Comparison of ENCODE assay signal across 8 cellular contexts in genomic region chr19:37304190-37304883, GRCh38.
DNase-seq lines count a peak whose midpoint lies in the region; ATAC-seq and TF ChIP-seq lines count a peak whose summit lies in the region.

No MANE protein-coding gene starts in this region.

- H3K36me3 ChIP-seq in IMR-90 (ENCODE audit: control insufficient read depth, insufficient read depth, low read length) (no peaks in the 10 kb centered on the region), body of pancreas (replicated peaks in 1 of 2; ENCODE audit: insufficient read depth in 1 of 2, low read depth in 2 of 2) (no peaks in the 10 kb centered on the region), spleen (no peaks in the 10 kb centered on the region)

- POLR2A ChIA-PET in IMR-90 (lab: Charles Lee; ENCODE audit: unreplicated experiment), result no interaction called here

- DNase-seq in IMR-90 (no peak), body of pancreas (peak; percentile 20 to 66 (median 44)), inferior parietal cortex (ENCODE audit: extremely low spot score) (peak; percentile 6), spleen (peak; percentile 77), NCI-H2196 treated with DMSO at 0.1 percent for 48 hours (lab: John Stamatoyannopoulos, UW; ENCODE audit: unreplicated experiment) (no peak), NCI-H187 treated with DMSO at 0.1 percent for 48 hours (lab: John Stamatoyannopoulos, UW) (no peak)

- peak overlapping the region; percentile 33 for H2AFZ ChIP-seq in IMR-90 (replicated peaks; ENCODE audit: low read length, poor library complexity)

- no peaks in the 10 kb centered on the region for H4K20me1 ChIP-seq in IMR-90 (ENCODE audit: insufficient read depth, low read length)

- TF ChIP-seq CTCF in IMR-90 (conservative IDR thresholded peaks at IDR 0.05; ENCODE audit: low read depth, low read length), result no peak
- TF ChIP-seq CTCF in body of pancreas (IDR thresholded peaks at IDR 0.05), result no peak
- TF ChIP-seq CTCF in spleen (IDR thresholded peaks at IDR 0.05 in 8 of 11, conservative IDR thresholded peaks at IDR 0.05 in 3 of 11), result no peak

- H2AK5ac ChIP-seq in IMR-90 (ENCODE audit: low read depth, low read length), result no peak overlapping the region

- H3K9me1 ChIP-seq in IMR-90 (ENCODE audit: insufficient read depth, low read length), result no peaks in the 10 kb centered on the region

- H2AK9ac ChIP-seq in IMR-90 (replicated peaks; ENCODE audit: low read depth, low read length, poor library complexity), result peak overlapping the region; percentile 42

- H3K4ac ChIP-seq in IMR-90 (ENCODE audit: low read depth, low read length), result no peak overlapping the region

- H3K14ac ChIP-seq in IMR-90 (replicated peaks; ENCODE audit: low read depth, low read length), result no peak overlapping the region

- 72% methylated on average over 12 of the region's 44 CpGs; no CpG with 5 or more reads in 1 of the 2 experiments for WGBS in IMR-90 (ENCODE audit: extremely low coverage in 2 of 2, insufficient read length in 1 of 2), 2 experiments
- 43 to 56% methylated on average over 15 to 44 of the region's 44 CpGs for whole genome bisulfite sequencing in body of pancreas, 2 donors
- 35 to 68% (median 55%) methylated on average over 32 to 44 of the region's 44 CpGs for WGBS in spleen, 5 donors

- H3K9ac ChIP-seq in IMR-90 (ENCODE audit: low read depth, low read length), result no peak overlapping the region

- H3K4me3 ChIP-seq in IMR-90 (ENCODE audit: insufficient read depth, low read depth, low read length) (peak overlapping the region; percentile 36; the same call in 1 of the 2 replicates), body of pancreas (no peak overlapping the region), spleen (peak overlapping the region; percentile 23 to 70 (median 32))

- in situ Hi-C loops in IMR-90 (cut with MboI; ENCODE audit: low sequenced_read_pairs), result no loop called here

- CTCF ChIA-PET in IMR-90 (lab: Yijun Ruan, JAX), result no interaction called here

- no peak overlapping the region for H4K5ac ChIP-seq in IMR-90 (ENCODE audit: low read depth, low read length)

- no peak overlapping the region for H3K4me2 ChIP-seq in IMR-90 (ENCODE audit: low read depth, low read length)

- no peak overlapping the region for H4K91ac ChIP-seq in IMR-90 (ENCODE audit: insufficient read depth, low read depth, low read length)

- no peaks in the 10 kb centered on the region for H3K79me1 ChIP-seq in IMR-90 (ENCODE audit: low read depth in 1 of 2, low read length in 2 of 2)

- H2BK20ac ChIP-seq in IMR-90 (ENCODE audit: low read depth, low read length), result no peak overlapping the region

- H3K18ac ChIP-seq in IMR-90 (ENCODE audit: low read depth, low read length), result no peak overlapping the region

- intact Hi-C loops in IMR-90 (cut with micrococcal nuclease), result no loop called here
- intact Hi-C loops in body of pancreas (cut with DNase I), result no loop called here
- intact Hi-C loops in spleen (cut with DNase I; ENCODE audit: low total_unique reads), result no loop called here

- no peak for TF ChIP-seq POLR2A in IMR-90 (IDR thresholded peaks at IDR 0.05; ENCODE audit: low read depth, low read length)
- peak in 2 of 3 donors; percentile 17 to 34 for TF ChIP-seq POLR2A in body of pancreas (IDR thresholded peaks at IDR 0.05)
- TF ChIP-seq POLR2A in spleen (IDR thresholded peaks at IDR 0.05), result peak in 1 of 3 donors; percentile 22

- no peak overlapping the region for H2BK15ac ChIP-seq in IMR-90 (ENCODE audit: low read depth, low read length)

- no peak overlapping the region for H2BK120ac ChIP-seq in IMR-90 (ENCODE audit: low read depth, low read length)

- ATAC-seq in IMR-90 (ENCODE audit: low read depth) (no peak), body of pancreas (peak; percentile 15), HG03280 (IDR thresholded peaks at IDR 0.05; ENCODE audit: unreplicated experiment) (no peak), GM21619 (IDR thresholded peaks at IDR 0.05; ENCODE audit: unreplicated experiment) (no peak)

- H3K27me3 ChIP-seq in IMR-90 (ENCODE audit: control insufficient read depth, insufficient read depth, low read length) (no peaks in the 10 kb centered on the region), body of pancreas (no peaks in the 10 kb centered on the region), spleen (replicated peaks in 1 of 7) (no peaks in the 10 kb centered on the region)

- peaks cover 32% of the 10 kb centered on the region for H3K9me3 ChIP-seq in IMR-90 (ENCODE audit: control insufficient read depth, insufficient read depth, low read length)
- H3K9me3 ChIP-seq in body of pancreas, result peaks cover 0 to 14% (median 0%) of the 10 kb centered on the region in 3 donors
- H3K9me3 ChIP-seq in spleen, result peaks cover 0 to 42% (median 33%) of the 10 kb centered on the region in 8 donors

- no TSS peak for BruUV-seq in IMR-90 (replicated peaks; lab: Mats Ljungman, UMichigan)

- TF ChIP-seq RAD21 in IMR-90 (IDR thresholded peaks at IDR 0.05; ENCODE audit: low read length), result no peak

- H3K27ac ChIP-seq in IMR-90 (ENCODE audit: insufficient read depth, low read length), result no peak overlapping the region
- peak overlapping the region in 1 of 4 donors; percentile 21 for H3K27ac ChIP-seq in body of pancreas
- peak overlapping the region in 5 of 8 donors; percentile 36 to 64 (median 46) for H3K27ac ChIP-seq in spleen

- no peak overlapping the region for H2BK5ac ChIP-seq in IMR-90 (ENCODE audit: low read depth, low read length, poor library complexity, severe bottlenecking)

- H4K8ac ChIP-seq in IMR-90 (ENCODE audit: low read depth in 2 of 2, low read length in 2 of 2), result no peak overlapping the region

- no peak overlapping the region for H3K56ac ChIP-seq in IMR-90 (ENCODE audit: extremely low read depth, insufficient read depth, low read length)

- no peak overlapping the region for H3K23ac ChIP-seq in IMR-90 (ENCODE audit: low read depth, low read length)

- dilution Hi-C loops in IMR-90 (cut with HindIII; ENCODE audit: low sequenced_read_pairs, unreplicated experiment), result no loop called here

- no peaks in the 10 kb centered on the region for H3K4me1 ChIP-seq in IMR-90 (ENCODE audit: control insufficient read depth, insufficient read depth, low read length)
- no peaks in the 10 kb centered on the region for H3K4me1 ChIP-seq in body of pancreas
- H3K4me1 ChIP-seq in spleen, result no peaks in the 10 kb centered on the region

TF ChIP-seq in IMR-90, 13 proteins besides CTCF, POLR2A, EP300 and RAD21:
- TF ChIP-seq BHLHE40 (IDR thresholded peaks at IDR 0.05; ENCODE audit: low read depth, low read length) (no peak), FOS (IDR thresholded peaks at IDR 0.05; ENCODE audit: low read depth, low read length) (no peak), NFE2L2 (IDR thresholded peaks at IDR 0.05; ENCODE audit: low read depth, low read length) (no peak), CHD1 (IDR thresholded peaks at IDR 0.05; ENCODE audit: low read depth, low read length) (no peak), RFX5 (IDR thresholded peaks at IDR 0.05; ENCODE audit: low read depth, low read length) (no peak), ELK1 (IDR thresholded peaks at IDR 0.05; ENCODE audit: borderline replicate concordance, low read depth, low read length) (no peak), CEBPB (IDR thresholded peaks at IDR 0.05; ENCODE audit: low read depth, low read length) (no peak), MAFK (IDR thresholded peaks at IDR 0.05; ENCODE audit: low read depth, low read length) (no peak)

Comparison
In these comparisons a context has a peak if more than half of its experiments do, and no peak if none do; other contexts are left out.
1. DNase-seq: peak in body of pancreas (4 of 4), inferior parietal cortex (single experiment) and spleen (single experiment); none in IMR-90 (single experiment), NCI-H2196 treated with DMSO at 0.1 percent for 48 hours (single experiment) and NCI-H187 treated with DMSO at 0.1 percent for 48 hours (single experiment).
2. H3K4me3 ChIP-seq: peak in IMR-90 (single experiment) and spleen (8 of 8); none in body of pancreas (0 of 2).